ENCODE assay signal across 1 cellular context in the genomic region with DNA sequence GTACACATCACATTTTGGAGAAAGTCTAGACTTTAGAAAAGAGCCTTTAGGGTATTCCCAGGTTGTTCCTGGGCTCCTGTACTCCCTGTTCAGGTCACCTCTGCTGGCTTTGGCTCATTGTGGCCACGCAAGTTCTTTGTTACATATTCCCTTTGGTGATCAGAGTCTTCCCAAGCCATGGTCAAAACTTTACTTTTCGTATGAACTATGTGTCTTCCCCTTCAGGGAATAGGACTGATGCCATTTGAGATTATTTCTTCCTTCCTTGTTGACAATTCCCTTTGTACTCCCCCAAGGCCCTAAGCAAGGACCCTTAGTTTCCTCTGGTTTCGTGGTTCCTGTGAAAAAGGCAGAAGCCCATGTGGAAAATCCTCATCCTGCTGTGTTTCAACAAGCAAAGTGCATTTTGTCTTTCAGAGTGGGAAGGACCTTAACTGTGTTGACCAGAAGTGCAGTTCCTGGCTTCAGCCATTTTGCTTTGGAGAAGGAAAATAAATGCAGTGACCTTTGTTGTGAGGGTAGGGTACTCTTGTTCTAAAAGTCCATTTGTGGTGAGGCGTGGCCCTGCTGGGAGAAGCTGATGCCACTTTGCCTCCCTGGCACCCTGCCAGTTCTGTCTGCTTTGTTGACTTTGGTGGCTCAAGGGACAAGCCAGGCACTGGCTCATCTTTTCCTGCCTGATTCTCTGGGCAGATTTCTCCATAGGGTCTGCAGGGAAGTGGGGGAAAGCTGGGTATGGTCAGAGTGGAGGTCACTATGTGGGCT.
A peak's percentile ranks its signal among the peaks of the same experiment; 100 is the strongest.
TF ChIP-seq lines count a peak whose summit lies in the region.

No MANE protein-coding gene starts in this region.

TF ChIP-seq in HepG2, 621 proteins besides CTCF, POLR2A, EP300 and RAD21 (continued from another document and continues in another):
- TF ChIP-seq ZHX2 (IDR thresholded peaks at IDR 0.05; ENCODE audit: low read depth) (0 out of 2 replicates have a peak, but pooled peaks have one; percentile 38), ZHX2 (CRISPR knock-in tag; IDR thresholded peaks at IDR 0.05; ENCODE audit: borderline replicate concordance) (no peak), ZNF761 (CRISPR knock-in tag; conservative IDR thresholded peaks at IDR 0.05) (no peak), ATF2 (CRISPR knock-in tag; IDR thresholded peaks at IDR 0.05) (no peak), ZNF557 (CRISPR knock-in tag; IDR thresholded peaks at IDR 0.05) (no peak), ZNF773 (CRISPR knock-in tag; IDR thresholded peaks at IDR 0.05; ENCODE audit: borderline replicate concordance) (no peak), NR3C1 (CRISPR knock-in tag; IDR thresholded peaks at IDR 0.05) (no peak), SIN3A (IDR thresholded peaks at IDR 0.05; ENCODE audit: borderline replicate concordance, low read depth, low read length) (no peak), SMAD9 (CRISPR knock-in tag; IDR thresholded peaks at IDR 0.05) (no peak), RORA (CRISPR knock-in tag; IDR thresholded peaks at IDR 0.05) (no peak), SYNCRIP (IDR thresholded peaks at IDR 0.05; ENCODE audit: insufficient read depth, low read depth, low read length) (no peak), IRX3 (CRISPR knock-in tag; IDR thresholded peaks at IDR 0.05; ENCODE audit: borderline replicate concordance, low read depth) (no peak), ZNF460 (CRISPR knock-in tag; IDR thresholded peaks at IDR 0.05; ENCODE audit: borderline replicate concordance) (no peak; the same call in 1 of the 2 replicates), SIX1 (CRISPR knock-in tag; IDR thresholded peaks at IDR 0.05; ENCODE audit: borderline replicate concordance) (no peak), ZNF709 (CRISPR knock-in tag; IDR thresholded peaks at IDR 0.05) (no peak), ZNF138 (CRISPR knock-in tag; IDR thresholded peaks at IDR 0.05; ENCODE audit: low read depth) (no peak), YY1 (IDR thresholded peaks at IDR 0.05; ENCODE audit: insufficient read depth, insufficient replicate concordance, low read depth, low read length) (peak; percentile 81), MIER3 (CRISPR knock-in tag; IDR thresholded peaks at IDR 0.05; ENCODE audit: borderline replicate concordance) (peak; percentile 66; the same call in 1 of the 2 replicates), ZBTB7B (CRISPR knock-in tag; IDR thresholded peaks at IDR 0.05) (no peak)
- TF ChIP-seq, protein P1, sequence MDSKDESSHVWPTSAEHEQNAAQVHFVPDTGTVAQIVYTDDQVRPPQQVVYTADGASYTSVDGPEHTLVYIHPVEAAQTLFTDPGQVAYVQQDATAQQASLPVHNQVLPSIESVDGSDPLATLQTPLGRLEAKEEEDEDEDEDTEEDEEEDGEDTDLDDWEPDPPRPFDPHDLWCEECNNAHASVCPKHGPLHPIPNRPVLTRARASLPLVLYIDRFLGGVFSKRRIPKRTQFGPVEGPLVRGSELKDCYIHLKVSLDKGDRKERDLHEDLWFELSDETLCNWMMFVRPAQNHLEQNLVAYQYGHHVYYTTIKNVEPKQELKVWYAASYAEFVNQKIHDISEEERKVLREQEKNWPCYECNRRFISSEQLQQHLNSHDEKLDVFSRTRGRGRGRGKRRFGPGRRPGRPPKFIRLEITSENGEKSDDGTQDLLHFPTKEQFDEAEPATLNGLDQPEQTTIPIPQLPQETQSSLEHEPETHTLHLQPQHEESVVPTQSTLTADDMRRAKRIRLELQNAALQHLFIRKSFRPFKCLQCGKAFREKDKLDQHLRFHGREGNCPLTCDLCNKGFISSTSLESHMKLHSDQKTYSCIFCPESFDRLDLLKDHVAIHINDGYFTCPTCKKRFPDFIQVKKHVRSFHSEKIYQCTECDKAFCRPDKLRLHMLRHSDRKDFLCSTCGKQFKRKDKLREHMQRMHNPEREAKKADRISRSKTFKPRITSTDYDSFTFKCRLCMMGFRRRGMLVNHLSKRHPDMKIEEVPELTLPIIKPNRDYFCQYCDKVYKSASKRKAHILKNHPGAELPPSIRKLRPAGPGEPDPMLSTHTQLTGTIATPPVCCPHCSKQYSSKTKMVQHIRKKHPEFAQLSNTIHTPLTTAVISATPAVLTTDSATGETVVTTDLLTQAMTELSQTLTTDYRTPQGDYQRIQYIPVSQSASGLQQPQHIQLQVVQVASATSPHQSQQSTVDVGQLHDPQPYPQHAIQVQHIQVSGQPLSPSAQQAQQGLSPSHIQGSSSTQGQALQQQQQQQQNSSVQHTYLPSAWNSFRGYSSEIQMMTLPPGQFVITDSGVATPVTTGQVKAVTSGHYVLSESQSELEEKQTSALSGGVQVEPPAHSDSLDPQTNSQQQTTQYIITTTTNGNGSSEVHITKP (CRISPR knock-in tag; IDR thresholded peaks at IDR 0.05; ENCODE audit: low read depth) = peak; percentile 25; the same call in 1 of the 2 replicates
- TF ChIP-seq, protein P2, sequence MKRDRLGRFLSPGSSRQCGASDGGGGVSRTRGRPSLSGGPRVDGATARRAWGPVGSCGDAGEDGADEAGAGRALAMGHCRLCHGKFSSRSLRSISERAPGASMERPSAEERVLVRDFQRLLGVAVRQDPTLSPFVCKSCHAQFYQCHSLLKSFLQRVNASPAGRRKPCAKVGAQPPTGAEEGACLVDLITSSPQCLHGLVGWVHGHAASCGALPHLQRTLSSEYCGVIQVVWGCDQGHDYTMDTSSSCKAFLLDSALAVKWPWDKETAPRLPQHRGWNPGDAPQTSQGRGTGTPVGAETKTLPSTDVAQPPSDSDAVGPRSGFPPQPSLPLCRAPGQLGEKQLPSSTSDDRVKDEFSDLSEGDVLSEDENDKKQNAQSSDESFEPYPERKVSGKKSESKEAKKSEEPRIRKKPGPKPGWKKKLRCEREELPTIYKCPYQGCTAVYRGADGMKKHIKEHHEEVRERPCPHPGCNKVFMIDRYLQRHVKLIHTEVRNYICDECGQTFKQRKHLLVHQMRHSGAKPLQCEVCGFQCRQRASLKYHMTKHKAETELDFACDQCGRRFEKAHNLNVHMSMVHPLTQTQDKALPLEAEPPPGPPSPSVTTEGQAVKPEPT (CRISPR knock-in tag; IDR thresholded peaks at IDR 0.05; ENCODE audit: low read depth) = no peak
- TF ChIP-seq, protein P3, sequence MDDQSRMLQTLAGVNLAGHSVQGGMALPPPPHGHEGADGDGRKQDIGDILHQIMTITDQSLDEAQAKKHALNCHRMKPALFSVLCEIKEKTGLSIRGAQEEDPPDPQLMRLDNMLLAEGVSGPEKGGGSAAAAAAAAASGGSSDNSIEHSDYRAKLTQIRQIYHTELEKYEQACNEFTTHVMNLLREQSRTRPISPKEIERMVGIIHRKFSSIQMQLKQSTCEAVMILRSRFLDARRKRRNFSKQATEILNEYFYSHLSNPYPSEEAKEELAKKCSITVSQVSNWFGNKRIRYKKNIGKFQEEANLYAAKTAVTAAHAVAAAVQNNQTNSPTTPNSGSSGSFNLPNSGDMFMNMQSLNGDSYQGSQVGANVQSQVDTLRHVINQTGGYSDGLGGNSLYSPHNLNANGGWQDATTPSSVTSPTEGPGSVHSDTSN (CRISPR knock-in tag; IDR thresholded peaks at IDR 0.05; ENCODE audit: borderline replicate concordance) = no peak
- TF ChIP-seq, protein P4, sequence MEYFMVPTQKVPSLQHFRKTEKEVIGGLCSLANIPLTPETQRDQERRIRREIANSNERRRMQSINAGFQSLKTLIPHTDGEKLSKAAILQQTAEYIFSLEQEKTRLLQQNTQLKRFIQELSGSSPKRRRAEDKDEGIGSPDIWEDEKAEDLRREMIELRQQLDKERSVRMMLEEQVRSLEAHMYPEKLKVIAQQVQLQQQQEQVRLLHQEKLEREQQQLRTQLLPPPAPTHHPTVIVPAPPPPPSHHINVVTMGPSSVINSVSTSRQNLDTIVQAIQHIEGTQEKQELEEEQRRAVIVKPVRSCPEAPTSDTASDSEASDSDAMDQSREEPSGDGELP (IDR thresholded peaks at IDR 0.05; ENCODE audit: borderline replicate concordance, low read depth) = peak; percentile 36; the same call in 1 of the 2 replicates
- TF ChIP-seq, protein P5, sequence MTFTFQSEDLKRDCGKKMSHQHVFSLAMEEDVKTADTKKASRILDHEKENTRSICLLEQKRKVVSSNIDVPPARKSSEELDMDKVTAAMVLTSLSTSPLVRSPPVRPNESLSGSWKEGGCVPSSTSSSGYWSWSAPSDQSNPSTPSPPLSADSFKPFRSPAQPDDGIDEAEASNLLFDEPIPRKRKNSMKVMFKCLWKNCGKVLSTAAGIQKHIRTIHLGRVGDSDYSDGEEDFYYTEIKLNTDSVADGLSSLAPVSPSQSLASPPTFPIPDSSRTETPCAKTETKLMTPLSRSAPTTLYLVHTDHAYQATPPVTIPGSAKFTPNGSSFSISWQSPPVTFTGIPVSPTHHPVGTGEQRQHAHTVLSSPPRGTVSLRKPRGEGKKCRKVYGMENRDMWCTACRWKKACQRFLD (CRISPR knock-in tag; IDR thresholded peaks at IDR 0.05; ENCODE audit: borderline replicate concordance) = no peak
- TF ChIP-seq, protein P6, sequence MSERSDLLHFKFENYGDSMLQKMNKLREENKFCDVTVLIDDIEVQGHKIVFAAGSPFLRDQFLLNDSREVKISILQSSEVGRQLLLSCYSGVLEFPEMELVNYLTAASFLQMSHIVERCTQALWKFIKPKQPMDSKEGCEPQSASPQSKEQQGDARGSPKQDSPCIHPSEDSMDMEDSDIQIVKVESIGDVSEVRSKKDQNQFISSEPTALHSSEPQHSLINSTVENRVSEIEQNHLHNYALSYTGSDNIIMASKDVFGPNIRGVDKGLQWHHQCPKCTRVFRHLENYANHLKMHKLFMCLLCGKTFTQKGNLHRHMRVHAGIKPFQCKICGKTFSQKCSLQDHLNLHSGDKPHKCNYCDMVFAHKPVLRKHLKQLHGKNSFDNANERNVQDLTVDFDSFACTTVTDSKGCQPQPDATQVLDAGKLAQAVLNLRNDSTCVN (CRISPR knock-in tag; IDR thresholded peaks at IDR 0.05; ENCODE audit: borderline replicate concordance) = no peak
- TF ChIP-seq, protein P7, sequence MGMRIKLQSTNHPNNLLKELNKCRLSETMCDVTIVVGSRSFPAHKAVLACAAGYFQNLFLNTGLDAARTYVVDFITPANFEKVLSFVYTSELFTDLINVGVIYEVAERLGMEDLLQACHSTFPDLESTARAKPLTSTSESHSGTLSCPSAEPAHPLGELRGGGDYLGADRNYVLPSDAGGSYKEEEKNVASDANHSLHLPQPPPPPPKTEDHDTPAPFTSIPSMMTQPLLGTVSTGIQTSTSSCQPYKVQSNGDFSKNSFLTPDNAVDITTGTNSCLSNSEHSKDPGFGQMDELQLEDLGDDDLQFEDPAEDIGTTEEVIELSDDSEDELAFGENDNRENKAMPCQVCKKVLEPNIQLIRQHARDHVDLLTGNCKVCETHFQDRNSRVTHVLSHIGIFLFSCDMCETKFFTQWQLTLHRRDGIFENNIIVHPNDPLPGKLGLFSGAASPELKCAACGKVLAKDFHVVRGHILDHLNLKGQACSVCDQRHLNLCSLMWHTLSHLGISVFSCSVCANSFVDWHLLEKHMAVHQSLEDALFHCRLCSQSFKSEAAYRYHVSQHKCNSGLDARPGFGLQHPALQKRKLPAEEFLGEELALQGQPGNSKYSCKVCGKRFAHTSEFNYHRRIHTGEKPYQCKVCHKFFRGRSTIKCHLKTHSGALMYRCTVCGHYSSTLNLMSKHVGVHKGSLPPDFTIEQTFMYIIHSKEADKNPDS (CRISPR knock-in tag; IDR thresholded peaks at IDR 0.05) = no peak
- TF ChIP-seq, protein P8, sequence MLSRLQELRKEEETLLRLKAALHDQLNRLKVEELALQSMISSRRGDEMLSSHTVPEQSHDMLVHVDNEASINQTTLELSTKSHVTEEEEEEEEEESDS (CRISPR knock-in tag; IDR thresholded peaks at IDR 0.05; ENCODE audit: borderline replicate concordance) = no peak
